1 cellular context compared by ENCODE assay signal in the genomic region with DNA sequence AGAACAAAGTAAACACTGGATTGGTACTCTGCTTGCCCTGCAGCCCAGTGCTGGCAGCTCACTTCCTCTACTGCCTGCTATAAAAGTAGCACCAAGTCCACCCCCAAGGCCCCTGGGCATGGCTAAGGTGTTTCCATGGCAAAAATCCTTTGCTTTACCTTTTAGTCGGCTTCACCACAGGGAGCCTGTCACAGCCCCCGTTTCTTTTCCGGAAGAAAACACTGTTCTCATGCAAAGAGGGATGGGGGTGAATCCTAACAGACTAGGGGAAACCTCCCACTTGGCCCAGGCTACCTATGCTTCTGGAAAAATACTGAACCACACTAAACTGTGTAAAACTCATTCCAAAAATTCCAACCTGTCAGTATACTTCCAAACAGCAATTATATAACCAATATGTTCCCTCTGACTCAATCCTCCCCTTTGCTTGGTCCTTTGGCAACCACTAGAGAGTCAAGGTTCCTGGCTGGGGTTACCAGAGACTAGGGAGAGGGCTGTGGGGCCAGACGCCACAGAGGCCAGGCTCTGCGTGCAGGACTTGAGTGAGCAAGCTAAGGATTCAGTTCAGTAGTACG.
TF ChIP-seq lines count a peak whose summit lies in the region.

No MANE protein-coding gene starts in this region.

TF ChIP-seq in liver, 16 proteins besides CTCF, POLR2A, EP300 and RAD21:
- peak; percentile 33 for TF ChIP-seq NR2F2 (IDR thresholded peaks at IDR 0.05)
- TF ChIP-seq GABPA (IDR thresholded peaks at IDR 0.05 in 1 of 2, conservative IDR thresholded peaks at IDR 0.05 in 1 of 2): no peak
TF ChIP-seq in liver: peak in this region for 1.
